13 cellular contexts compared by ENCODE assay signal in the genomic region with DNA sequence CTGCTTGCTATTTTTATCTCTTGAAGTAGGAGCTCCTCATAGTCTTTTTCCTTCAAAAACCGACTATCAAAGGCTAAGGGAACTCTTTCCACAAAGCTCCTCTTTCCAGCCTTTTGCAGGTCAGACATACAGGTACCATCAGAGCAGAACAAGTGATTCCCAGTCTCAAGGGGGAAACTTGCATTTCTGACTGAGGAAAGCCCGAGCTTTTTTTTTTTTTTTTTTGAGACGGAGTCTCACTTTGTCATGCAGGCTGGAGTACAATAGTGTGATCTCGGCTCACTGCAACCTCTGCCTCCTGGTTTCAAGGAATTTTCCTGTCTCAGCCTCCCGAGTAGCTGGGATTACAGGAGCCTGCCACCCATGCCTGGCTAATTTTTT. TPM values are rescaled to one million over a fixed set of nuclear protein-coding genes. Genes with fewer than 3 reads are reported as not detected.
DNase-seq lines count a peak whose midpoint lies in the region; ATAC-seq and TF ChIP-seq lines count a peak whose summit lies in the region.
"Had no signal": no experiment of that assay in that cellular context is flagged by ENCODE, and none has a peak within 500 bp of the region (broad histone marks: within the 10 kb centered on the region; RNA-seq: fewer than 3 reads in every experiment).

No MANE protein-coding gene starts in this region.

- ATAC-seq in natural killer cell treated with Interleukin-12 subunit alpha and Interleukin-12 subunit beta and Interleukin-15 and Interleukin-18, amount 100 ng/mL, for 72 hours: peak in 1 of 2 donors; percentile 61
- ATAC-seq in natural killer cell: no peak
- ATAC-seq in SK-N-SH treated with all-trans-retinoic acid at 6 μM for 48 hours: peak; percentile 64
- no peak for ATAC-seq in stimulated activated memory B cell treated with anti-CD40 and anti-IgM and Interleukin-4, amounts not matched to agents 10 μg/mL and 1 μg/mL and 100 μg/mL, for 72 hours
- ATAC-seq: gastrocnemius medialis had no signal

- H3K4me1 Mint-ChIP-seq in natural killer cell treated with Interleukin-12 subunit alpha and Interleukin-12 subunit beta and Interleukin-15 and Interleukin-18, amount 100 ng/mL, for 72 hours (ENCODE audit: low read depth in 2 of 2): peaks cover 40 to 48% of the 10 kb centered on the region in 2 donors
- peaks cover 6 to 7% of the 10 kb centered on the region in 2 donors for H3K4me1 Mint-ChIP-seq in natural killer cell
- peaks cover 14% of the 10 kb centered on the region for H3K4me1 Mint-ChIP-seq in stimulated activated memory B cell treated with anti-CD40 and anti-IgM and Interleukin-4, amounts not matched to agents 10 μg/mL and 1 μg/mL and 100 μg/mL, for 72 hours

- peak overlapping the region; percentile 95 to 96 for H3K27ac Mint-ChIP-seq in natural killer cell treated with Interleukin-12 subunit alpha and Interleukin-12 subunit beta and Interleukin-15 and Interleukin-18, amount 100 ng/mL, for 72 hours
- H3K27ac Mint-ChIP-seq in natural killer cell: peak overlapping the region in 1 of 2 donors; percentile 6
- H3K27ac Mint-ChIP-seq in stimulated activated memory B cell treated with anti-CD40 and anti-IgM and Interleukin-4, amounts not matched to agents 10 μg/mL and 1 μg/mL and 100 μg/mL, for 72 hours: peak overlapping the region; percentile 71

- peaks cover 42% of the 10 kb centered on the region for H3K36me3 Mint-ChIP-seq in natural killer cell treated with Interleukin-12 subunit alpha and Interleukin-12 subunit beta and Interleukin-15 and Interleukin-18, amount 100 ng/mL, for 72 hours
- H3K36me3 Mint-ChIP-seq in natural killer cell: no peaks in the 10 kb centered on the region
- H3K36me3 Mint-ChIP-seq in stimulated activated memory B cell treated with anti-CD40 and anti-IgM and Interleukin-4, amounts not matched to agents 10 μg/mL and 1 μg/mL and 100 μg/mL, for 72 hours: peaks cover 77% of the 10 kb centered on the region

- peaks cover 4% of the 10 kb centered on the region for H3K9me3 Mint-ChIP-seq in natural killer cell treated with Interleukin-12 subunit alpha and Interleukin-12 subunit beta and Interleukin-15 and Interleukin-18, amount 100 ng/mL, for 72 hours
- H3K9me3 Mint-ChIP-seq in natural killer cell: no peaks in the 10 kb centered on the region
- H3K9me3 Mint-ChIP-seq in stimulated activated memory B cell treated with anti-CD40 and anti-IgM and Interleukin-4, amounts not matched to agents 10 μg/mL and 1 μg/mL and 100 μg/mL, for 72 hours: peaks cover 3% of the 10 kb centered on the region

- intact Hi-C loops in natural killer cell (cut with micrococcal nuclease): no loop called here

- TF ChIP-seq CTCF in natural killer cell (IDR thresholded peaks at IDR 0.05): no peak
- no peak for TF ChIP-seq CTCF in GM10266 (IDR thresholded peaks at IDR 0.05; ENCODE audit: control insufficient read depth, insufficient read depth, low read depth, missing control alignments)

- H3K27me3 Mint-ChIP-seq in natural killer cell treated with Interleukin-12 subunit alpha and Interleukin-12 subunit beta and Interleukin-15 and Interleukin-18, amount 100 ng/mL, for 72 hours: no peaks in the 10 kb centered on the region
- H3K27me3 Mint-ChIP-seq in natural killer cell (ENCODE audit: low read depth in 2 of 2): peaks cover 0 to 5% of the 10 kb centered on the region in 2 donors
- H3K27me3 Mint-ChIP-seq in stimulated activated memory B cell treated with anti-CD40 and anti-IgM and Interleukin-4, amounts not matched to agents 10 μg/mL and 1 μg/mL and 100 μg/mL, for 72 hours: no peaks in the 10 kb centered on the region

- peak overlapping the region; percentile 88 for H3K4me3 Mint-ChIP-seq in natural killer cell treated with Interleukin-12 subunit alpha and Interleukin-12 subunit beta and Interleukin-15 and Interleukin-18, amount 100 ng/mL, for 72 hours
- H3K4me3 Mint-ChIP-seq in natural killer cell: no peak overlapping the region
- no peak overlapping the region for H3K4me3 Mint-ChIP-seq in stimulated activated memory B cell treated with anti-CD40 and anti-IgM and Interleukin-4, amounts not matched to agents 10 μg/mL and 1 μg/mL and 100 μg/mL, for 72 hours

- DNase-seq in natural killer cell treated with Interleukin-12 subunit alpha and Interleukin-12 subunit beta and Interleukin-15 and Interleukin-18, amount 100 ng/mL, for 72 hours (ENCODE audit: low spot score): no peak
- no peak for DNase-seq in natural killer cell
- peak; percentile 16 for DNase-seq in fibroblast of gingiva (ENCODE audit: low read depth)
- no peak for DNase-seq in dedifferentiated amniotic fluid mesenchymal stem cell (ENCODE audit: extremely low spot score)
- no peak for DNase-seq in substantia nigra (lab: John Stamatoyannopoulos, UW)
- DNase-seq in GM10266 (ENCODE audit: extremely low spot score): no peak
- DNase-seq: effector memory CD4-positive, alpha-beta T cell; gastrocnemius medialis; NCI-H2171 treated with DMSO at 0.1 percent for 48 hours; NK-92 treated with Interleukin-12 subunit alpha and Interleukin-12 subunit beta, amount 100 ng/mL, for 24 hours; WERI-Rb-1 had no signal

- no peak overlapping the region for H3K27ac ChIP-seq in substantia nigra (ENCODE audit: low read depth, low read length, poor library complexity, severe bottlenecking)
- H3K27ac ChIP-seq: gastrocnemius medialis, WERI-Rb-1 had no signal

TF ChIP-seq in SK-N-SH treated with all-trans-retinoic acid at 6 μM for 48 hours, 23 proteins besides CTCF, POLR2A, EP300 and RAD21:
- no peak for TF ChIP-seq TOX (CRISPR knock-in tag; IDR thresholded peaks at IDR 0.05; ENCODE audit: borderline replicate concordance)
- TF ChIP-seq, protein P1, sequence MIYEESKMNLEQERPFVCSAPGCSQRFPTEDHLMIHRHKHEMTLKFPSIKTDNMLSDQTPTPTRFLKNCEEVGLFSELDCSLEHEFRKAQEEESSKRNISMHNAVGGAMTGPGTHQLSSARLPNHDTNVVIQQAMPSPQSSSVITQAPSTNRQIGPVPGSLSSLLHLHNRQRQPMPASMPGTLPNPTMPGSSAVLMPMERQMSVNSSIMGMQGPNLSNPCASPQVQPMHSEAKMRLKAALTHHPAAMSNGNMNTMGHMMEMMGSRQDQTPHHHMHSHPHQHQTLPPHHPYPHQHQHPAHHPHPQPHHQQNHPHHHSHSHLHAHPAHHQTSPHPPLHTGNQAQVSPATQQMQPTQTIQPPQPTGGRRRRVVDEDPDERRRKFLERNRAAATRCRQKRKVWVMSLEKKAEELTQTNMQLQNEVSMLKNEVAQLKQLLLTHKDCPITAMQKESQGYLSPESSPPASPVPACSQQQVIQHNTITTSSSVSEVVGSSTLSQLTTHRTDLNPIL (CRISPR knock-in tag; IDR thresholded peaks at IDR 0.05; ENCODE audit: low read depth): no peak
- TF ChIP-seq ZNF565 (CRISPR knock-in tag; conservative IDR thresholded peaks at IDR 0.05; ENCODE audit: low read depth): no peak
- no peak for TF ChIP-seq CSDC2 (CRISPR knock-in tag; IDR thresholded peaks at IDR 0.05)
- no peak for TF ChIP-seq PPARA (CRISPR knock-in tag; IDR thresholded peaks at IDR 0.05; ENCODE audit: borderline replicate concordance)
- no peak for TF ChIP-seq BACH2 (CRISPR knock-in tag; IDR thresholded peaks at IDR 0.05; ENCODE audit: borderline replicate concordance)
- no peak for TF ChIP-seq ZFP3 (CRISPR knock-in tag; IDR thresholded peaks at IDR 0.05)
- TF ChIP-seq RARB (CRISPR knock-in tag; IDR thresholded peaks at IDR 0.05): no peak
- no peak for TF ChIP-seq OSR1 (CRISPR knock-in tag; IDR thresholded peaks at IDR 0.05)
- no peak for TF ChIP-seq ARNTL (CRISPR knock-in tag; IDR thresholded peaks at IDR 0.05; ENCODE audit: borderline replicate concordance, low read depth)
- no peak for TF ChIP-seq ISL1 (CRISPR knock-in tag; IDR thresholded peaks at IDR 0.05)
- TF ChIP-seq, protein P2, sequence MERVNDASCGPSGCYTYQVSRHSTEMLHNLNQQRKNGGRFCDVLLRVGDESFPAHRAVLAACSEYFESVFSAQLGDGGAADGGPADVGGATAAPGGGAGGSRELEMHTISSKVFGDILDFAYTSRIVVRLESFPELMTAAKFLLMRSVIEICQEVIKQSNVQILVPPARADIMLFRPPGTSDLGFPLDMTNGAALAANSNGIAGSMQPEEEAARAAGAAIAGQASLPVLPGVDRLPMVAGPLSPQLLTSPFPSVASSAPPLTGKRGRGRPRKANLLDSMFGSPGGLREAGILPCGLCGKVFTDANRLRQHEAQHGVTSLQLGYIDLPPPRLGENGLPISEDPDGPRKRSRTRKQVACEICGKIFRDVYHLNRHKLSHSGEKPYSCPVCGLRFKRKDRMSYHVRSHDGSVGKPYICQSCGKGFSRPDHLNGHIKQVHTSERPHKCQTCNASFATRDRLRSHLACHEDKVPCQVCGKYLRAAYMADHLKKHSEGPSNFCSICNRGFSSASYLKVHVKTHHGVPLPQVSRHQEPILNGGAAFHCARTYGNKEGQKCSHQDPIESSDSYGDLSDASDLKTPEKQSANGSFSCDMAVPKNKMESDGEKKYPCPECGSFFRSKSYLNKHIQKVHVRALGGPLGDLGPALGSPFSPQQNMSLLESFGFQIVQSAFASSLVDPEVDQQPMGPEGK (CRISPR knock-in tag; IDR thresholded peaks at IDR 0.05; ENCODE audit: borderline replicate concordance): no peak
- no peak for TF ChIP-seq TCF4 (CRISPR knock-in tag; IDR thresholded peaks at IDR 0.05; ENCODE audit: borderline replicate concordance)
- TF ChIP-seq ZNF8 (CRISPR knock-in tag; IDR thresholded peaks at IDR 0.05): no peak

RNA-seq across cellular contexts. Expression of gene RUBCNL, which starts 32.0 kb away (rescaled TPM):
- total RNA-seq in natural killer cell treated with Interleukin-12 subunit alpha and Interleukin-12 subunit beta and Interleukin-15 and Interleukin-18, amount 100 ng/mL, for 72 hours: 1 to 10 TPM; 2.0 to 3.0 TPM
- total RNA-seq in natural killer cell: 1 to 10 TPM; 1.6 to 2.3 (median 2.1) TPM
